Comparison of ENCODE assay signal across 8 cellular contexts in the genomic region with DNA sequence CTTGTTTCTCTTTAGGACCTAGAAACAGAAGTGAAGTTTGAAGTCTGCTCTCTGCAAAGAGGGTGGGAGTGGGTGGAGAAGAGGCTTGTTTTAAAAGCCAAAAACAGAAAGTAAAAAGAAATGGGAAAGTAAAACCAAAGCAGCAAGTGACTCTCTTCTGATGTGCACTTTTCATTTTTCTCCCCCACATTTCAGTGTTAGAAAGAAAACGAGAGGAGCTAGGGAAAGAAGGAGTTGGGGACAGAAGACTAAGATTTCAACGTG. TPM values are rescaled to one million over a fixed set of nuclear protein-coding genes. Genes with fewer than 3 reads are reported as not detected.
DNase-seq lines count a peak whose midpoint lies in the region; ATAC-seq and TF ChIP-seq lines count a peak whose summit lies in the region.

No MANE protein-coding gene starts in this region.

- CTCF ChIA-PET in T-cell (lab: Charles Lee) = interaction anchor here in 1 of 2 donors (0.6 kb wide), 1 partner anchor 684 kb away, joined by 3 read pairs; no protein-coding TSS in a partner anchor

- H3K4me3 Mint-ChIP-seq in T-cell = peak overlapping the region; percentile 66 to 82 (median 77)

- H3K9me3 Mint-ChIP-seq in T-cell = no peaks in the 10 kb centered on the region

- ATAC-seq in GM18858 (IDR thresholded peaks at IDR 0.05; ENCODE audit: unreplicated experiment) (peak; percentile 65), T-cell (replicated peaks in 1 of 4) (no peak), left colon (no peak)

- peaks cover 17 to 19% (median 19%) of the 10 kb centered on the region in 3 donors for H3K4me1 Mint-ChIP-seq in T-cell

- H3K27me3 ChIP-seq in HAP-1 (ENCODE audit: low read depth) (no peaks in the 10 kb centered on the region), liver (ENCODE audit: control insufficient read depth in 4 of 4, insufficient read depth in 4 of 4, low read length in 3 of 4) (no peaks in the 10 kb centered on the region)

- H3K4me3 ChIP-seq in HAP-1 (peak overlapping the region; percentile 38), liver (ENCODE audit: low read depth in 1 of 3, low read length in 3 of 3) (peak overlapping the region in 2 of 3 donors; percentile 55 to 72)

- H3K9me3 ChIP-seq in HAP-1 (no peaks in the 10 kb centered on the region), liver (ENCODE audit: control insufficient read depth in 4 of 4, low read length in 3 of 4) (no peaks in the 10 kb centered on the region)

- no peak overlapping the region for H3K9ac ChIP-seq in liver (ENCODE audit: low read depth in 1 of 2, low read length in 2 of 2)

- H3K27ac ChIP-seq in liver (ENCODE audit: low read depth in 1 of 2, low read length in 2 of 2) = no peak overlapping the region

- 21% methylated on average over 2 of the region's 2 CpGs for WGBS in liver

- peak overlapping the region in 1 of 2 donors; percentile 41 for H3K27ac Mint-ChIP-seq in T-cell

- DNase-seq in HAP-1 (ENCODE audit: low spot score in 2 of 2) (no peak), T-cell (no peak), ecto neural progenitor cell (ENCODE audit: low spot score) (no peak), left colon (no peak), pons (ENCODE audit: low spot score) (no peak), NCI-H748 treated with DMSO at 0.1 percent for 48 hours (lab: John Stamatoyannopoulos, UW) (no peak)

- H3K4me1 ChIP-seq in HAP-1 (peaks cover 38% of the 10 kb centered on the region), liver (ENCODE audit: control insufficient read depth in 4 of 4, insufficient read depth in 4 of 4, low read length in 3 of 4) (peaks cover 4 to 23% (median 15%) of the 10 kb centered on the region in 4 donors)

- no peaks in the 10 kb centered on the region for H3K36me3 ChIP-seq in HAP-1 (replicated peaks)
- no peaks in the 10 kb centered on the region for H3K36me3 ChIP-seq in liver (ENCODE audit: control insufficient read depth in 4 of 4, insufficient read depth in 3 of 4, low read depth in 1 of 4, low read length in 3 of 4)

- in situ Hi-C loops in HAP-1 (cut with MboI; ENCODE audit: low sequenced_read_pairs) = no loop called here

- no peaks in the 10 kb centered on the region for H3K36me3 Mint-ChIP-seq in T-cell

- POLR2A ChIA-PET in T-cell (lab: Charles Lee) = no interaction called here

- no peak for TF ChIP-seq RAD21 in liver (IDR thresholded peaks at IDR 0.05)

- peaks cover 24 to 38% of the 10 kb centered on the region in 2 donors for H3K27me3 Mint-ChIP-seq in T-cell

- no peak for TF ChIP-seq CTCF in liver (IDR thresholded peaks at IDR 0.05; ENCODE audit: low read depth, low read length, missing input control)

- intact Hi-C loops in left colon (cut with DNase I, micrococcal nuclease) = no loop called here

TF ChIP-seq in liver, 16 proteins besides CTCF, POLR2A, EP300 and RAD21:
- TF ChIP-seq, protein P1, sequence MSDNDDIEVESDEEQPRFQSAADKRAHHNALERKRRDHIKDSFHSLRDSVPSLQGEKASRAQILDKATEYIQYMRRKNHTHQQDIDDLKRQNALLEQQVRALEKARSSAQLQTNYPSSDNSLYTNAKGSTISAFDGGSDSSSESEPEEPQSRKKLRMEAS (IDR thresholded peaks at IDR 0.05) = no peak
- TF ChIP-seq TAF1 (conservative IDR thresholded peaks at IDR 0.05) (no peak), NR2F2 (IDR thresholded peaks at IDR 0.05) (no peak), HNF4G (IDR thresholded peaks at IDR 0.05) (no peak), YY1 (IDR thresholded peaks at IDR 0.05) (no peak), HNF4A (conservative IDR thresholded peaks at IDR 0.05) (no peak), SP1 (IDR thresholded peaks at IDR 0.05) (no peak), FOXA1 (IDR thresholded peaks at IDR 0.05) (no peak), FOXA2 (IDR thresholded peaks at IDR 0.05) (no peak), JUND (IDR thresholded peaks at IDR 0.05) (no peak), GABPA (IDR thresholded peaks at IDR 0.05 in 1 of 2, conservative IDR thresholded peaks at IDR 0.05 in 1 of 2) (no peak), RXRA (IDR thresholded peaks at IDR 0.05) (no peak), EGR1 (IDR thresholded peaks at IDR 0.05; ENCODE audit: low read depth in 2 of 2) (no peak)
- TF ChIP-seq, protein P2, sequence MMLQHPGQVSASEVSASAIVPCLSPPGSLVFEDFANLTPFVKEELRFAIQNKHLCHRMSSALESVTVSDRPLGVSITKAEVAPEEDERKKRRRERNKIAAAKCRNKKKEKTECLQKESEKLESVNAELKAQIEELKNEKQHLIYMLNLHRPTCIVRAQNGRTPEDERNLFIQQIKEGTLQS (IDR thresholded peaks at IDR 0.05) = no peak
- TF ChIP-seq, protein P3, sequence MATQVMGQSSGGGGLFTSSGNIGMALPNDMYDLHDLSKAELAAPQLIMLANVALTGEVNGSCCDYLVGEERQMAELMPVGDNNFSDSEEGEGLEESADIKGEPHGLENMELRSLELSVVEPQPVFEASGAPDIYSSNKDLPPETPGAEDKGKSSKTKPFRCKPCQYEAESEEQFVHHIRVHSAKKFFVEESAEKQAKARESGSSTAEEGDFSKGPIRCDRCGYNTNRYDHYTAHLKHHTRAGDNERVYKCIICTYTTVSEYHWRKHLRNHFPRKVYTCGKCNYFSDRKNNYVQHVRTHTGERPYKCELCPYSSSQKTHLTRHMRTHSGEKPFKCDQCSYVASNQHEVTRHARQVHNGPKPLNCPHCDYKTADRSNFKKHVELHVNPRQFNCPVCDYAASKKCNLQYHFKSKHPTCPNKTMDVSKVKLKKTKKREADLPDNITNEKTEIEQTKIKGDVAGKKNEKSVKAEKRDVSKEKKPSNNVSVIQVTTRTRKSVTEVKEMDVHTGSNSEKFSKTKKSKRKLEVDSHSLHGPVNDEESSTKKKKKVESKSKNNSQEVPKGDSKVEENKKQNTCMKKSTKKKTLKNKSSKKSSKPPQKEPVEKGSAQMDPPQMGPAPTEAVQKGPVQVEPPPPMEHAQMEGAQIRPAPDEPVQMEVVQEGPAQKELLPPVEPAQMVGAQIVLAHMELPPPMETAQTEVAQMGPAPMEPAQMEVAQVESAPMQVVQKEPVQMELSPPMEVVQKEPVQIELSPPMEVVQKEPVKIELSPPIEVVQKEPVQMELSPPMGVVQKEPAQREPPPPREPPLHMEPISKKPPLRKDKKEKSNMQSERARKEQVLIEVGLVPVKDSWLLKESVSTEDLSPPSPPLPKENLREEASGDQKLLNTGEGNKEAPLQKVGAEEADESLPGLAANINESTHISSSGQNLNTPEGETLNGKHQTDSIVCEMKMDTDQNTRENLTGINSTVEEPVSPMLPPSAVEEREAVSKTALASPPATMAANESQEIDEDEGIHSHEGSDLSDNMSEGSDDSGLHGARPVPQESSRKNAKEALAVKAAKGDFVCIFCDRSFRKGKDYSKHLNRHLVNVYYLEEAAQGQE (IDR thresholded peaks at IDR 0.05) = no peak
- TF ChIP-seq, protein P4, sequence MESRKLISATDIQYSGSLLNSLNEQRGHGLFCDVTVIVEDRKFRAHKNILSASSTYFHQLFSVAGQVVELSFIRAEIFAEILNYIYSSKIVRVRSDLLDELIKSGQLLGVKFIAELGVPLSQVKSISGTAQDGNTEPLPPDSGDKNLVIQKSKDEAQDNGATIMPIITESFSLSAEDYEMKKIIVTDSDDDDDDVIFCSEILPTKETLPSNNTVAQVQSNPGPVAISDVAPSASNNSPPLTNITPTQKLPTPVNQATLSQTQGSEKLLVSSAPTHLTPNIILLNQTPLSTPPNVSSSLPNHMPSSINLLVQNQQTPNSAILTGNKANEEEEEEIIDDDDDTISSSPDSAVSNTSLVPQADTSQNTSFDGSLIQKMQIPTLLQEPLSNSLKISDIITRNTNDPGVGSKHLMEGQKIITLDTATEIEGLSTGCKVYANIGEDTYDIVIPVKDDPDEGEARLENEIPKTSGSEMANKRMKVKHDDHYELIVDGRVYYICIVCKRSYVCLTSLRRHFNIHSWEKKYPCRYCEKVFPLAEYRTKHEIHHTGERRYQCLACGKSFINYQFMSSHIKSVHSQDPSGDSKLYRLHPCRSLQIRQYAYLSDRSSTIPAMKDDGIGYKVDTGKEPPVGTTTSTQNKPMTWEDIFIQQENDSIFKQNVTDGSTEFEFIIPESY (IDR thresholded peaks at IDR 0.05) = no peak
TF ChIP-seq in liver: peak in this region for 0.

RNA-seq across cellular contexts. Expression of a gene that starts 1.3 kb away (rescaled TPM):
- total RNA-seq in T-cell (not detected), liver (under 1 TPM; 0.14 to 0.84 TPM), left colon (10 to 100 TPM in 1 of 2 donors, 1 to 10 TPM in 1; 7.6 to 11.6 TPM)
- polyA plus RNA-seq in liver = under 1 TPM; 0.33 to 0.43 TPM

RNA-seq across cellular contexts. Expression of a gene that starts 52.1 kb away (rescaled TPM):
- total RNA-seq in T-cell = not detected
- total RNA-seq in liver = not detected
- polyA plus RNA-seq in liver = under 1 TPM in 1 of 2 donors, not detected in 1; 0.09 TPM
- total RNA-seq in left colon = under 1 TPM in 1 of 2 donors, not detected in 1; 0.22 TPM

Comparison
In these comparisons a context has a peak if more than half of its experiments do, and no peak if none do; other contexts are left out.
1. RNA of a gene that starts 1.3 kb away (total RNA-seq): 7.6 to 11.6 TPM in left colon; 0.14 to 0.84 TPM in liver and not detected in T-cell; every median in the first group is over 4 times any median in the second.